Comparison of ENCODE assay signal across 11 cellular contexts in genomic region chr4:90292438-90292837, GRCh38.
"Had no signal": no experiment of that assay in that cellular context is flagged by ENCODE, and none has a peak within 500 bp of the region (broad histone marks: within the 10 kb centered on the region; RNA-seq: fewer than 3 reads in every experiment).

No MANE protein-coding gene starts in this region.

- H3K4me2 ChIP-seq: KMS-11 had no signal

- H3K4me1 ChIP-seq: HAP-1 had no signal

- H3K9me3 Mint-ChIP-seq: HFFc6, IgD-negative memory B cell had no signal

- H3K27ac ChIP-seq: GM23248, HL-60, KMS-11 had no signal

- H3K9ac ChIP-seq: GM23248, KMS-11 had no signal

- H2AFZ ChIP-seq: GM23248 had no signal

- DNase-seq: GM23248, GOT3, H7, HFFc6, Karpas-422, KBM-7 had no signal

- H3K27me3 Mint-ChIP-seq: IgD-negative memory B cell had no signal

- H3K4me3 ChIP-seq: GM23248, HAP-1 had no signal

- H3K9me3 ChIP-seq: HAP-1 had no signal

- H3K27ac Mint-ChIP-seq: HFFc6, IgD-negative memory B cell had no signal

- H3K36me3 ChIP-seq: HAP-1 had no signal

- ATAC-seq: HCT116 had no signal

- H3K4me3 Mint-ChIP-seq: HFFc6, IgD-negative memory B cell had no signal
